22 cellular contexts compared by ENCODE assay signal in the genomic region with DNA sequence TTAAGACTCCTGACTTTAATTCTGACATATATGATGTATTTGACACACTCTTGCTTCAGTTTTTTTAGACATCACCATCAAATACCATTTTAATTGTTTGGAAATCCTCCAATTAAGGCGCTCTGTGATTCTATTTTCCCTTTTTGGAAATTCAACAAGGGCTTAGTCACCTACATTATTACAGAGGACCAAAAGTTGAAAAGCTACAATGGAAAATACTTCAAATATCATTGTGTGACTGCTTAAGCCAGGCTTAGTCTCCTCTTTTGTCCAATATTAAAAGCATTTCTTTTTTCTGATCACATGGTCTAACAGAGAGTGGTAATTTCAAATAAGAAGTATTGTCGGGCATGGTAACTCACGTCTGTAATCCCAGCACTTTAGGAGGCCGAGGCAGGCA.
DNase-seq lines count a peak whose midpoint lies in the region; ATAC-seq and TF ChIP-seq lines count a peak whose summit lies in the region.
"Had no signal": no experiment of that assay in that cellular context is flagged by ENCODE, and none has a peak within 500 bp of the region (broad histone marks: within the 10 kb centered on the region; RNA-seq: fewer than 3 reads in every experiment).

No MANE protein-coding gene starts in this region.

- TF ChIP-seq CTCF in retinal pigment epithelial cell (conservative IDR thresholded peaks at IDR 0.05; ENCODE audit: low read depth, low read length), result no peak
- TF ChIP-seq CTCF in heart left ventricle (IDR thresholded peaks at IDR 0.05), result no peak

- WGBS in HUES64, result 94% methylated on average over 4 of the region's 4 CpGs
- 89 to 96% (median 94%) methylated on average over 4 of the region's 4 CpGs for WGBS in heart left ventricle, 4 donors

- H3K27me3 ChIP-seq in HUES64 (ENCODE audit: insufficient read depth, low read length) (no peaks in the 10 kb centered on the region), heart left ventricle (no peaks in the 10 kb centered on the region)
- H3K27me3 ChIP-seq: BLaER1 had no signal

- no peak overlapping the region for H3K4me3 ChIP-seq in HUES64 (ENCODE audit: low read length)
- H3K4me3 ChIP-seq in retinal pigment epithelial cell (ENCODE audit: low read length), result no peak overlapping the region
- no peak overlapping the region for H3K4me3 ChIP-seq in heart left ventricle
- H3K4me3 ChIP-seq: BLaER1 had no signal

- no peak overlapping the region for H3K9ac ChIP-seq in HUES64 (ENCODE audit: low read depth, low read length)
- H3K9ac ChIP-seq: BLaER1, SK-N-SH had no signal

- H3K27ac ChIP-seq in HUES64 (ENCODE audit: low read depth, low read length) (peak overlapping the region; percentile 71; the same call in 1 of the 2 replicates), heart left ventricle (no peak overlapping the region)
- H3K27ac ChIP-seq: BLaER1 had no signal

- intact Hi-C loops in heart left ventricle (cut with DNase I), result loop anchor here in 8 of 10 donors (5.0 to 10.0 kb wide), 6 partner anchors 97 to 419 kb away; partner anchors contain the start of gene CEMIP2 (in 2 of the 8)

- peak; percentile 7 for DNase-seq in iris pigment epithelial cell (ENCODE audit: low read depth)
- peak; percentile 24 for DNase-seq in retinal pigment epithelial cell (ENCODE audit: low read depth)
- no peak for DNase-seq in heart left ventricle
- no peak for DNase-seq in NCI-H1694 (lab: John Stamatoyannopoulos, UW)
- no peak for DNase-seq in activated CD4-positive, CD25-positive, alpha-beta regulatory T cell (lab: John Stamatoyannopoulos, UW)
- DNase-seq: ACHN; CD4-positive, alpha-beta T cell; COR-L47; DMS 273 treated with DMSO at 0.1 percent for 48 hours; DMS79 treated with DMSO at 0.1 percent for 48 hours; Kasumi-1; NCI-H1417; NCI-H187; NCI-H446; NCI-H526; PC-3; RPMI8226; SHP77 treated with DMSO at 0.1 percent for 48 hours; SK-N-SH had no signal

- H3K36me3 ChIP-seq in HUES64 (ENCODE audit: insufficient read depth, low read length) (no peaks in the 10 kb centered on the region), heart left ventricle (no peaks in the 10 kb centered on the region)
- H3K36me3 ChIP-seq: BLaER1 had no signal

- H3K9me3 ChIP-seq in HUES64 (ENCODE audit: insufficient read depth, low read depth, low read length) (peaks cover 17% of the 10 kb centered on the region), heart left ventricle (peaks cover 0 to 17% (median 3%) of the 10 kb centered on the region in 12 donors)
- H3K9me3 ChIP-seq: SK-N-SH had no signal

- no peak for TF ChIP-seq POLR2A in heart left ventricle (IDR thresholded peaks at IDR 0.05)

- H3K4me1 ChIP-seq in HUES64 (ENCODE audit: insufficient read depth, low read length), result peaks cover 16% of the 10 kb centered on the region
- peaks cover 0 to 3% (median 0%) of the 10 kb centered on the region in 12 donors for H3K4me1 ChIP-seq in heart left ventricle
- H3K4me1 ChIP-seq: BLaER1 had no signal

- ATAC-seq in heart left ventricle (no peak), HG03571 (IDR thresholded peaks at IDR 0.05; ENCODE audit: unreplicated experiment) (no peak)
- ATAC-seq: PC-3 had no signal

Comparison
In these comparisons a context has a peak if more than half of its experiments do, and no peak if none do; other contexts are left out.
1. DNase-seq: peak in iris pigment epithelial cell (single experiment) and retinal pigment epithelial cell (single experiment); none in heart left ventricle (0 of 5), NCI-H1694 (single experiment) and activated CD4-positive, CD25-positive, alpha-beta regulatory T cell (0 of 4).